ENCODE assay signal across 10 cellular contexts in the genomic region with DNA sequence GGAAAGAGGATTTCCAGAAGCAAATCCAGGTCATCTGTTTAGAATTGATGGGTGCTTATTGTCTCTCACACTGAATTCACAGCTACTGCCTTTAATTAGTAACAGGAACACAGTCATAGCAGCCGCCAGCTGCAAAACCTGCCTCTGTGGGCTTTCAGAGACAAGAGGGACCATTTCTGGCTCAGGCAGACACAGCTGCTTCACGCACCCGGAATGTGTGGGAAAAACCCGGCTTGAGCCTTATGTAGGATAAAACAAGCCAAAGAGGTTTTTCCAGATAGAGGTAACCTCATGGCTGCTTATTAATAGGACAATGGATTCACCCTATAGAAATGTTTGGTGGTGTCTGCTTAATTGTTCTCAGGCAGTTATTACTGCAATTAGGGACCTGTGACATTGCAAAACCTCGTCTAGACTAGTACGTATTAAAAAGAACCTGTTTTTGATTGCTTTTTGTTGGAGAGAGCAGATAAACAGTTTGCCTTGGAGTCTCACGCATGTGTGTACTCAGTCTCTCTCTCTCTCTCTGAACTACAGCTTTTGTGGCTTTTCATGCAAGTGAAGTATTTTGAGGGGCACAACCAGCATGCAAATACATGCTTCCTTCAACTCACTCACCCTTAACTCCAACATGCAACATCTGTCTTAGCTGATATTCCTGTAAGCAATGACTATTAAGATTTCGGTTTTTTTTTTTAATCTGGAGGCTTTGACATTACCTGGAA.
DNase-seq lines count a peak whose midpoint lies in the region; ATAC-seq, FAIRE-seq and TF ChIP-seq lines count a peak whose summit lies in the region.
"Had no signal": no experiment of that assay in that cellular context is flagged by ENCODE, and none has a peak within 500 bp of the region (broad histone marks: within the 10 kb centered on the region; RNA-seq: fewer than 3 reads in every experiment).

No MANE protein-coding gene starts in this region.

- H3K4me3 ChIP-seq in astrocyte (ENCODE audit: insufficient read depth, low read depth, low read length), result no peak overlapping the region
- no peak overlapping the region for H3K4me3 ChIP-seq in mesodermal cell (ENCODE audit: extremely low read depth, insufficient read depth, low read length, poor library complexity, severe bottlenecking)
- no peak overlapping the region for H3K4me3 ChIP-seq in uterus

- H3K27ac Mint-ChIP-seq in astrocyte (ENCODE audit: unreplicated experiment) (peak overlapping the region; percentile 72), chondrocyte (ENCODE audit: unreplicated experiment) (no peak overlapping the region)
- H3K27ac Mint-ChIP-seq: activated naive CD8-positive, alpha-beta T cell had no signal

- H3K27ac ChIP-seq in astrocyte (ENCODE audit: low read depth, low read length) (peak overlapping the region; percentile 62), mesodermal cell (ENCODE audit: low read depth, low read length, severe bottlenecking) (peak overlapping the region; percentile 53), uterus (no peak overlapping the region)

- FAIRE-seq in astrocyte (lab: Jason Lieb, UNC), result no peak

- H4K20me1 ChIP-seq in astrocyte (ENCODE audit: insufficient read depth, low read length), result no peaks in the 10 kb centered on the region

- 82 to 89% methylated on average over 3 to 7 of the region's 8 CpGs for WGBS in mesodermal cell (ENCODE audit: insufficient coverage in 2 of 2), 2 experiments

- intact Hi-C loops in uterus (cut with DNase I; ENCODE audit: low total_unique reads), result no loop called here

- H2AFZ ChIP-seq in astrocyte (ENCODE audit: low read depth, low read length), result no peak overlapping the region

- ATAC-seq in GM18498 (IDR thresholded peaks at IDR 0.05; ENCODE audit: unreplicated experiment) (peak; percentile 65), HG02938 (IDR thresholded peaks at IDR 0.05; ENCODE audit: unreplicated experiment) (peak; percentile 70), GM21825 (IDR thresholded peaks at IDR 0.05; ENCODE audit: unreplicated experiment) (no peak)

- no peak for TF ChIP-seq POLR2A in uterus (IDR thresholded peaks at IDR 0.05)

- H3K79me2 ChIP-seq in astrocyte (ENCODE audit: insufficient read depth, low read length), result no peaks in the 10 kb centered on the region

- peak overlapping the region; percentile 30 for H3K9ac ChIP-seq in astrocyte (ENCODE audit: low read length)

- peaks cover 20% of the 10 kb centered on the region for H3K4me1 Mint-ChIP-seq in astrocyte (ENCODE audit: low read depth, unreplicated experiment)
- H3K4me1 Mint-ChIP-seq in chondrocyte (ENCODE audit: low read depth), result no peaks in the 10 kb centered on the region

- TF ChIP-seq CTCF in astrocyte (IDR thresholded peaks at IDR 0.05; ENCODE audit: insufficient read depth, low read depth, low read length) (no peak), uterus (IDR thresholded peaks at IDR 0.05) (no peak), chondrocyte (IDR thresholded peaks at IDR 0.05) (no peak)

- H3K4me2 ChIP-seq in astrocyte (ENCODE audit: low read length), result peak overlapping the region; percentile 50

- H3K27me3 Mint-ChIP-seq in astrocyte (ENCODE audit: low read depth, unreplicated experiment), result no peaks in the 10 kb centered on the region
- no peaks in the 10 kb centered on the region for H3K27me3 Mint-ChIP-seq in chondrocyte (ENCODE audit: low read depth)

- no peaks in the 10 kb centered on the region for H3K36me3 Mint-ChIP-seq in astrocyte (ENCODE audit: low read depth, unreplicated experiment)
- H3K36me3 Mint-ChIP-seq in chondrocyte (ENCODE audit: low read depth), result no peaks in the 10 kb centered on the region
- H3K36me3 Mint-ChIP-seq: activated naive CD8-positive, alpha-beta T cell had no signal

- H3K4me3 Mint-ChIP-seq in astrocyte (ENCODE audit: unreplicated experiment), result no peak overlapping the region
- no peak overlapping the region for H3K4me3 Mint-ChIP-seq in chondrocyte (ENCODE audit: unreplicated experiment)
- H3K4me3 Mint-ChIP-seq: activated naive CD8-positive, alpha-beta T cell had no signal

- H3K9me3 ChIP-seq in astrocyte (ENCODE audit: insufficient read depth, low read depth, low read length) (no peaks in the 10 kb centered on the region), mesodermal cell (ENCODE audit: control insufficient read depth, low read length) (no peaks in the 10 kb centered on the region), uterus (no peaks in the 10 kb centered on the region)

- DNase-seq in astrocyte (ENCODE audit: low read depth), result peak; percentile 75
- no peak for DNase-seq in uterus
- DNase-seq in chondrocyte (ENCODE audit: low spot score), result no peak
- DNase-seq in activated CD4-positive, alpha-beta T cell treated with anti-CD3 and anti-CD28 coated beads, Interleukin-2, amount 50 U/mL, for 4 hours, result no peak
- DNase-seq: NCI-H1436 treated with DMSO at 0.1 percent for 48 hours had no signal

- H3K4me1 ChIP-seq in astrocyte (ENCODE audit: insufficient read depth, low read length), result peaks cover 16% of the 10 kb centered on the region
- H3K4me1 ChIP-seq in mesodermal cell (ENCODE audit: control insufficient read depth, insufficient read depth, low read length, poor library complexity, severe bottlenecking), result peaks cover 18% of the 10 kb centered on the region
- H3K4me1 ChIP-seq in uterus, result no peaks in the 10 kb centered on the region

- H3K27me3 ChIP-seq in astrocyte (ENCODE audit: insufficient read depth, low read length), result no peaks in the 10 kb centered on the region
- H3K27me3 ChIP-seq in uterus, result no peaks in the 10 kb centered on the region

- H3K36me3 ChIP-seq in astrocyte (ENCODE audit: insufficient read depth, low read length) (no peaks in the 10 kb centered on the region), mesodermal cell (ENCODE audit: control insufficient read depth, insufficient read depth, low read length) (no peaks in the 10 kb centered on the region), uterus (no peaks in the 10 kb centered on the region)

- H3K9me3 Mint-ChIP-seq in astrocyte (ENCODE audit: unreplicated experiment) (peaks cover under 1% of the 10 kb centered on the region), chondrocyte (ENCODE audit: low read depth) (peaks cover 18% of the 10 kb centered on the region)

Comparison
In these comparisons a context has a peak if more than half of its experiments do, and no peak if none do; other contexts are left out.
1. H3K27ac ChIP-seq: peak in astrocyte (single experiment) and mesodermal cell (single experiment); none in uterus (0 of 2).